ENCODE assay signal across 2 cellular contexts in the genomic region with DNA sequence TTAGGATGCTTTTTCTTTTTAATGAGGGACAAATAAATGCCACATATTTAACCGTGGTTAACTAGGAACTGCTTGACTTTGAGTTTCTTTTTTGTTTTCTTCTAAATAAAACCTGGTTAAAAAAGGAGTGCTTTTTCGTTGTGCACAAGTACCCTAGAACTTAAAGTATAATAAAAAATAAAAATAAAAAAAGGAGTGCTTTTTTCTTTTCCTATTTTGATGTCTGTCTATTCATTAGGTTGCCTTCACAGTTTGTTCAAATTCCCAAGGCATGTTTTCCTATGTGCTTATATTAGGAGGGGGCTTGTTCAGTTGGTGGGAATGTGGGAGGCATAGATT.
TF ChIP-seq lines count a peak whose summit lies in the region.

No MANE protein-coding gene starts in this region.

TF ChIP-seq in endothelial cell of umbilical vein, 7 proteins besides CTCF, POLR2A, EP300 and RAD21 (continued from another document):
- TF ChIP-seq JUN (IDR thresholded peaks at IDR 0.05; ENCODE audit: borderline replicate concordance, insufficient read depth, insufficient read length, low read depth) = no peak
- TF ChIP-seq, protein P1, sequence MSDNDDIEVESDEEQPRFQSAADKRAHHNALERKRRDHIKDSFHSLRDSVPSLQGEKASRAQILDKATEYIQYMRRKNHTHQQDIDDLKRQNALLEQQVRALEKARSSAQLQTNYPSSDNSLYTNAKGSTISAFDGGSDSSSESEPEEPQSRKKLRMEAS (IDR thresholded peaks at IDR 0.05; ENCODE audit: insufficient read depth, insufficient read length) = no peak

TF ChIP-seq in neural cell, 6 proteins besides CTCF, POLR2A, EP300 and RAD21 (continued from another document):
- TF ChIP-seq, protein P2, sequence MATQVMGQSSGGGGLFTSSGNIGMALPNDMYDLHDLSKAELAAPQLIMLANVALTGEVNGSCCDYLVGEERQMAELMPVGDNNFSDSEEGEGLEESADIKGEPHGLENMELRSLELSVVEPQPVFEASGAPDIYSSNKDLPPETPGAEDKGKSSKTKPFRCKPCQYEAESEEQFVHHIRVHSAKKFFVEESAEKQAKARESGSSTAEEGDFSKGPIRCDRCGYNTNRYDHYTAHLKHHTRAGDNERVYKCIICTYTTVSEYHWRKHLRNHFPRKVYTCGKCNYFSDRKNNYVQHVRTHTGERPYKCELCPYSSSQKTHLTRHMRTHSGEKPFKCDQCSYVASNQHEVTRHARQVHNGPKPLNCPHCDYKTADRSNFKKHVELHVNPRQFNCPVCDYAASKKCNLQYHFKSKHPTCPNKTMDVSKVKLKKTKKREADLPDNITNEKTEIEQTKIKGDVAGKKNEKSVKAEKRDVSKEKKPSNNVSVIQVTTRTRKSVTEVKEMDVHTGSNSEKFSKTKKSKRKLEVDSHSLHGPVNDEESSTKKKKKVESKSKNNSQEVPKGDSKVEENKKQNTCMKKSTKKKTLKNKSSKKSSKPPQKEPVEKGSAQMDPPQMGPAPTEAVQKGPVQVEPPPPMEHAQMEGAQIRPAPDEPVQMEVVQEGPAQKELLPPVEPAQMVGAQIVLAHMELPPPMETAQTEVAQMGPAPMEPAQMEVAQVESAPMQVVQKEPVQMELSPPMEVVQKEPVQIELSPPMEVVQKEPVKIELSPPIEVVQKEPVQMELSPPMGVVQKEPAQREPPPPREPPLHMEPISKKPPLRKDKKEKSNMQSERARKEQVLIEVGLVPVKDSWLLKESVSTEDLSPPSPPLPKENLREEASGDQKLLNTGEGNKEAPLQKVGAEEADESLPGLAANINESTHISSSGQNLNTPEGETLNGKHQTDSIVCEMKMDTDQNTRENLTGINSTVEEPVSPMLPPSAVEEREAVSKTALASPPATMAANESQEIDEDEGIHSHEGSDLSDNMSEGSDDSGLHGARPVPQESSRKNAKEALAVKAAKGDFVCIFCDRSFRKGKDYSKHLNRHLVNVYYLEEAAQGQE (IDR thresholded peaks at IDR 0.05; ENCODE audit: borderline replicate concordance) = no peak
- no peak for TF ChIP-seq EZH2 (IDR thresholded peaks at IDR 0.05; ENCODE audit: borderline replicate concordance, insufficient read depth, low read length, poor library complexity, severe bottlenecking)
- TF ChIP-seq POLR2AphosphoS5 (IDR thresholded peaks at IDR 0.05) = no peak
- TF ChIP-seq TAF1 (IDR thresholded peaks at IDR 0.05; ENCODE audit: low read depth) = no peak
- no peak for TF ChIP-seq SMC3 (conservative IDR thresholded peaks at IDR 0.05; ENCODE audit: poor library complexity)
